In the genomic region with DNA sequence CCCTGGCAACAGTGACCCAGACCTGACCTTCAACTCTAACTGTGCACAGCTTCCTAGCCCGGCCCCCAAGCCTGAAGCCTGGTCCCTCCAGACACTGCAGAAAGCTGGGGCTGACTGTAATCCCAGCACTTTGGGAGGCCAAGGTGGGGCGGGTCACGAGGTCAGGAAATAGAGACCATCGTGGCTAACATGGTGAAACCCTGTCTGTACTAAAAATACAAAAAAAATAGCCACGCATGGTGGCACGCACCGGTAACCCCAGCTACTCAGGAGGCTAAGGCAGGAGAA, we compare ENCODE assay signal across 1 cellular context.
TF ChIP-seq lines count a peak whose summit lies in the region.

No MANE protein-coding gene starts in this region.

TF ChIP-seq in HepG2, 621 proteins besides CTCF, POLR2A, EP300 and RAD21:
- TF ChIP-seq ZNF121 (CRISPR knock-in tag; IDR thresholded peaks at IDR 0.05) (no peak), SRF (IDR thresholded peaks at IDR 0.05; ENCODE audit: low read depth, low read length) (no peak), ARNT2 (CRISPR knock-in tag; IDR thresholded peaks at IDR 0.05; ENCODE audit: low read depth) (no peak), ZBTB20 (CRISPR knock-in tag; IDR thresholded peaks at IDR 0.05; ENCODE audit: borderline replicate concordance, low read depth) (no peak), ZNF556 (CRISPR knock-in tag; IDR thresholded peaks at IDR 0.05; ENCODE audit: borderline replicate concordance) (no peak), MED8 (CRISPR knock-in tag; IDR thresholded peaks at IDR 0.05; ENCODE audit: insufficient replicate concordance) (no peak), PHF5A (CRISPR knock-in tag; IDR thresholded peaks at IDR 0.05; ENCODE audit: low read depth, unreplicated experiment) (no peak), TBX3 (IDR thresholded peaks at IDR 0.05; ENCODE audit: borderline replicate concordance) (no peak), ZNF768 (CRISPR knock-in tag; IDR thresholded peaks at IDR 0.05) (no peak), NFIC (IDR thresholded peaks at IDR 0.05; ENCODE audit: low read length) (no peak), ASH2L (IDR thresholded peaks at IDR 0.05; ENCODE audit: insufficient read length, low read depth, low read length) (no peak), MLLT10 (CRISPR knock-in tag; IDR thresholded peaks at IDR 0.05) (no peak), ZNF674 (CRISPR knock-in tag; IDR thresholded peaks at IDR 0.05; ENCODE audit: low read depth) (no peak)
- TF ChIP-seq, protein P1, sequence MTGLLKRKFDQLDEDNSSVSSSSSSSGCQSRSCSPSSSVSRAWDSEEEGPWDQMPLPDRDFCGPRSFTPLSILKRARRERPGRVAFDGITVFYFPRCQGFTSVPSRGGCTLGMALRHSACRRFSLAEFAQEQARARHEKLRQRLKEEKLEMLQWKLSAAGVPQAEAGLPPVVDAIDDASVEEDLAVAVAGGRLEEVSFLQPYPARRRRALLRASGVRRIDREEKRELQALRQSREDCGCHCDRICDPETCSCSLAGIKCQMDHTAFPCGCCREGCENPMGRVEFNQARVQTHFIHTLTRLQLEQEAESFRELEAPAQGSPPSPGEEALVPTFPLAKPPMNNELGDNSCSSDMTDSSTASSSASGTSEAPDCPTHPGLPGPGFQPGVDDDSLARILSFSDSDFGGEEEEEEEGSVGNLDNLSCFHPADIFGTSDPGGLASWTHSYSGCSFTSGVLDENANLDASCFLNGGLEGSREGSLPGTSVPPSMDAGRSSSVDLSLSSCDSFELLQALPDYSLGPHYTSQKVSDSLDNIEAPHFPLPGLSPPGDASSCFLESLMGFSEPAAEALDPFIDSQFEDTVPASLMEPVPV (CRISPR knock-in tag; IDR thresholded peaks at IDR 0.05): no peak
- TF ChIP-seq, protein P2, sequence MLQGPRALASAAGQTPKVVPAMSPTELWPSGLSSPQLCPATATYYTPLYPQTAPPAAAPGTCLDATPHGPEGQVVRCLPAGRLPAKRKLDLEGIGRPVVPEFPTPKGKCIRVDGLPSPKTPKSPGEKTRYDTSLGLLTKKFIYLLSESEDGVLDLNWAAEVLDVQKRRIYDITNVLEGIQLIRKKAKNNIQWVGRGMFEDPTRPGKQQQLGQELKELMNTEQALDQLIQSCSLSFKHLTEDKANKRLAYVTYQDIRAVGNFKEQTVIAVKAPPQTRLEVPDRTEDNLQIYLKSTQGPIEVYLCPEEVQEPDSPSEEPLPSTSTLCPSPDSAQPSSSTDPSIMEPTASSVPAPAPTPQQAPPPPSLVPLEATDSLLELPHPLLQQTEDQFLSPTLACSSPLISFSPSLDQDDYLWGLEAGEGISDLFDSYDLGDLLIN (CRISPR knock-in tag; IDR thresholded peaks at IDR 0.05; ENCODE audit: borderline replicate concordance): no peak
- TF ChIP-seq, protein P3, sequence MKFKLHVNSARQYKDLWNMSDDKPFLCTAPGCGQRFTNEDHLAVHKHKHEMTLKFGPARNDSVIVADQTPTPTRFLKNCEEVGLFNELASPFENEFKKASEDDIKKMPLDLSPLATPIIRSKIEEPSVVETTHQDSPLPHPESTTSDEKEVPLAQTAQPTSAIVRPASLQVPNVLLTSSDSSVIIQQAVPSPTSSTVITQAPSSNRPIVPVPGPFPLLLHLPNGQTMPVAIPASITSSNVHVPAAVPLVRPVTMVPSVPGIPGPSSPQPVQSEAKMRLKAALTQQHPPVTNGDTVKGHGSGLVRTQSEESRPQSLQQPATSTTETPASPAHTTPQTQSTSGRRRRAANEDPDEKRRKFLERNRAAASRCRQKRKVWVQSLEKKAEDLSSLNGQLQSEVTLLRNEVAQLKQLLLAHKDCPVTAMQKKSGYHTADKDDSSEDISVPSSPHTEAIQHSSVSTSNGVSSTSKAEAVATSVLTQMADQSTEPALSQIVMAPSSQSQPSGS (CRISPR knock-in tag; IDR thresholded peaks at IDR 0.05): no peak
- TF ChIP-seq, protein P4, sequence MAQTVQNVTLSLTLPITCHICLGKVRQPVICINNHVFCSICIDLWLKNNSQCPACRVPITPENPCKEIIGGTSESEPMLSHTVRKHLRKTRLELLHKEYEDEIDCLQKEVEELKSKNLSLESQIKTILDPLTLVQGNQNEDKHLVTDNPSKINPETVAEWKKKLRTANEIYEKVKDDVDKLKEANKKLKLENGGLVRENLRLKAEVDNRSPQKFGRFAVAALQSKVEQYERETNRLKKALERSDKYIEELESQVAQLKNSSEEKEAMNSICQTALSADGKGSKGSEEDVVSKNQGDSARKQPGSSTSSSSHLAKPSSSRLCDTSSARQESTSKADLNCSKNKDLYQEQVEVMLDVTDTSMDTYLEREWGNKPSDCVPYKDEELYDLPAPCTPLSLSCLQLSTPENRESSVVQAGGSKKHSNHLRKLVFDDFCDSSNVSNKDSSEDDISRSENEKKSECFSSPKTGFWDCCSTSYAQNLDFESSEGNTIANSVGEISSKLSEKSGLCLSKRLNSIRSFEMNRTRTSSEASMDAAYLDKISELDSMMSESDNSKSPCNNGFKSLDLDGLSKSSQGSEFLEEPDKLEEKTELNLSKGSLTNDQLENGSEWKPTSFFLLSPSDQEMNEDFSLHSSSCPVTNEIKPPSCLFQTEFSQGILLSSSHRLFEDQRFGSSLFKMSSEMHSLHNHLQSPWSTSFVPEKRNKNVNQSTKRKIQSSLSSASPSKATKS (CRISPR knock-in tag; IDR thresholded peaks at IDR 0.05): no peak
